ENCODE assay signal across 27 cellular contexts in the genomic region with DNA sequence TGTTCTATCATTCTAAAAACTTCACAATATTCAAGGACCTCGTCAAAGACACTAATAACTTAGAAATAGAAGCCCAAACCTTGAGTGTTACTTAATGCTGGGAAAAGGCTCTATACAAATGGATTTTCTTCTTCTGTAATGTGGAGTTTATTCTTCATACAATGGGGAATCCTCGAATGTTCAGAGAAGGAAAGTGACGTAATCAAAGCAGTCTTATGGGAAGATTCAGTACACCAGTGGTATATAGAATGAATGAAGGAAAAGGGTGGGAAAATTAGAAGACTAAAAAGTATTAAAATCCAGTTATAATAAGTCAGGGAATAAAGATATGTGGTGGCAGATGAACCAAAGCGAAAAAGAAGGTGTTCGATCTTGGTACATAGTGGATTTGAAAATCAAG.
"Had no signal": no experiment of that assay in that cellular context is flagged by ENCODE, and none has a peak within 500 bp of the region (broad histone marks: within the 10 kb centered on the region; RNA-seq: fewer than 3 reads in every experiment).

No MANE protein-coding gene starts in this region.

- H3K27me3 ChIP-seq: colonic mucosa, esophagus muscularis mucosa, esophagus squamous epithelium, foreskin keratinocyte, gastrocnemius medialis, gastroesophageal sphincter, heart left ventricle, heart right ventricle had no signal

- H3K4me1 ChIP-seq: colonic mucosa, esophagus muscularis mucosa, esophagus squamous epithelium, gastrocnemius medialis, gastroesophageal sphincter, heart left ventricle, heart right ventricle had no signal

- ATAC-seq: effector memory CD8-positive, alpha-beta T cell; esophagus mucosa; foreskin keratinocyte; gastrocnemius medialis; gastroesophageal sphincter; heart left ventricle; heart right ventricle had no signal

- FAIRE-seq: colon, endometrium, endothelial cell of umbilical vein, frontal cortex had no signal

- H3K9me3 ChIP-seq: colonic mucosa, gastrocnemius medialis, gastroesophageal sphincter had no signal

- DNase-seq: colonic mucosa; cortex of kidney; dermis blood vessel endothelial cell; dorsolateral prefrontal cortex; effector CD4-positive, alpha-beta T cell; effector CD8-positive, alpha-beta T cell; effector memory CD4-positive, alpha-beta T cell; effector memory CD8-positive, alpha-beta T cell; endodermal cell; erythroblast; esophagus squamous epithelium; foreskin fibroblast; foreskin keratinocyte; foreskin melanocyte; gastrocnemius medialis; glutamatergic neuron; head of caudate nucleus; heart left ventricle; heart right ventricle had no signal

- H3K27ac ChIP-seq: colonic mucosa, coronary artery, dorsolateral prefrontal cortex, esophagus muscularis mucosa, esophagus squamous epithelium, gastrocnemius medialis, gastroesophageal sphincter, heart left ventricle, heart right ventricle had no signal

- H3K36me3 ChIP-seq: colonic mucosa, esophagus muscularis mucosa, esophagus squamous epithelium, gastrocnemius medialis, gastroesophageal sphincter, heart left ventricle, heart right ventricle had no signal

- H3K4me3 ChIP-seq: colonic mucosa, coronary artery, dorsolateral prefrontal cortex, esophagus muscularis mucosa, esophagus squamous epithelium, gastrocnemius medialis, gastroesophageal sphincter, heart left ventricle, heart right ventricle had no signal
